ENCODE assay signal across 13 cellular contexts in genomic region chr14:68157971-68158371, GRCh38.
DNase-seq lines count a peak whose midpoint lies in the region; ATAC-seq and TF ChIP-seq lines count a peak whose summit lies in the region.
"Had no signal": no experiment of that assay in that cellular context is flagged by ENCODE, and none has a peak within 500 bp of the region (broad histone marks: within the 10 kb centered on the region; RNA-seq: fewer than 3 reads in every experiment).

No MANE protein-coding gene starts in this region.

- H3K9me2 ChIP-seq in GM23248 (ENCODE audit: insufficient read depth): no peaks in the 10 kb centered on the region

- H2AFZ ChIP-seq in GM23248: peak overlapping the region; percentile 76

- H3K4me2 ChIP-seq in GM23248 (ENCODE audit: unreplicated experiment): peak overlapping the region; percentile 23

- no peak for TF ChIP-seq CTCF in RWPE2 (IDR thresholded peaks at IDR 0.05; ENCODE audit: poor library complexity, severe bottlenecking)
- no peak for TF ChIP-seq CTCF in nephron progenitor cell (IDR thresholded peaks at IDR 0.05)

- H3K9me3 Mint-ChIP-seq in nephron progenitor cell: peaks cover 18% of the 10 kb centered on the region

- peaks cover 18% of the 10 kb centered on the region for H3F3A ChIP-seq in GM23248 (ENCODE audit: insufficient read depth)

- H3K79me2 ChIP-seq in GM23248 (ENCODE audit: insufficient read depth): no peaks in the 10 kb centered on the region

- H3K4me3 ChIP-seq in GM23248 (no peak overlapping the region), RWPE2 (ENCODE audit: severe bottlenecking) (no peak overlapping the region), skin epidermis (no peak overlapping the region)
- H3K4me3 ChIP-seq: lung had no signal

- in situ Hi-C loops in GM23248 (cut with MboI): no loop called here

- H3K9ac ChIP-seq in GM23248: peak overlapping the region; percentile 28

- peaks cover 22% of the 10 kb centered on the region for H3K4me1 Mint-ChIP-seq in nephron progenitor cell

- H3K4me3 Mint-ChIP-seq in nephron progenitor cell: no peak overlapping the region
- H3K4me3 Mint-ChIP-seq: activated naive CD8-positive, alpha-beta T cell; dendritic cell treated with granulocyte-macrophage colony-stimulating factor and Interleukin-4, amounts not matched to agents 40 ng/mL and 50 ng/mL, for 4 days had no signal

- ATAC-seq in RWPE2 (ENCODE audit: low read depth): no peak

- peaks cover 23% of the 10 kb centered on the region for H3K36me3 Mint-ChIP-seq in nephron progenitor cell (ENCODE audit: low read depth)

- no peaks in the 10 kb centered on the region for H3K27me3 ChIP-seq in GM23248 (replicated peaks; ENCODE audit: insufficient read depth)
- no peaks in the 10 kb centered on the region for H3K27me3 ChIP-seq in RWPE2 (ENCODE audit: insufficient read depth, poor library complexity, severe bottlenecking)

- DNase-seq in GM23248 (peak; percentile 66), RWPE2 (ENCODE audit: low spot score) (no peak), fibroblast of the conjunctiva (ENCODE audit: low read depth) (peak; percentile 89), hippocampal formation (lab: John Stamatoyannopoulos, UW) (no peak), NCI-H1436 treated with DMSO at 0.1 percent for 48 hours (lab: John Stamatoyannopoulos, UW) (no peak), NOMO-1 (lab: John Stamatoyannopoulos, UW; ENCODE audit: unreplicated experiment in 2 of 2) (no peak), nephron progenitor cell (no peak)
- DNase-seq: NCI-H1092; stimulated activated CD4-positive, alpha-beta T cell treated with anti-CD3 and anti-CD28 coated beads, Interleukin-4, amount 100 ng/mL, for 4 hours had no signal

- H3K27ac Mint-ChIP-seq in nephron progenitor cell: no peak overlapping the region
- H3K27ac Mint-ChIP-seq: activated naive CD8-positive, alpha-beta T cell; dendritic cell treated with granulocyte-macrophage colony-stimulating factor and Interleukin-4, amounts not matched to agents 40 ng/mL and 50 ng/mL, for 4 days had no signal

- 6 to 26% methylated on average over 1 of the region's 1 CpG for WGBS in GM23248 (ENCODE audit: low coverage in 1 of 2, low lambda C conversion rate in 2 of 2, missing lambda C conversion rate in 2 of 2), 2 experiments

- H3K4me1 ChIP-seq in GM23248 (ENCODE audit: insufficient read depth) (peaks cover 22% of the 10 kb centered on the region), RWPE2 (ENCODE audit: insufficient read depth, poor library complexity, severe bottlenecking) (peaks cover 15% of the 10 kb centered on the region)

- no peaks in the 10 kb centered on the region for H3K27me3 Mint-ChIP-seq in nephron progenitor cell (ENCODE audit: low read depth, poor library complexity)
- H3K27me3 Mint-ChIP-seq: activated naive CD8-positive, alpha-beta T cell; dendritic cell treated with granulocyte-macrophage colony-stimulating factor and Interleukin-4, amounts not matched to agents 40 ng/mL and 50 ng/mL, for 4 days had no signal

- no peaks in the 10 kb centered on the region for H3K9me3 ChIP-seq in GM23248 (ENCODE audit: low read depth)
- H3K9me3 ChIP-seq in RWPE2 (ENCODE audit: severe bottlenecking): no peaks in the 10 kb centered on the region

- no peaks in the 10 kb centered on the region for H4K20me1 ChIP-seq in GM23248 (ENCODE audit: insufficient read depth)

- H3K27ac ChIP-seq in GM23248: peak overlapping the region; percentile 81
- peak overlapping the region; percentile 3 for H3K27ac ChIP-seq in RWPE2 (ENCODE audit: poor library complexity, severe bottlenecking)
- H3K27ac ChIP-seq in skin epidermis: peak overlapping the region in 11 of 21 experiments; percentile 8 to 62 (median 42)

- H3K36me3 ChIP-seq in GM23248 (ENCODE audit: low read depth) (no peaks in the 10 kb centered on the region), RWPE2 (ENCODE audit: low read depth) (no peaks in the 10 kb centered on the region)

Comparison
In these comparisons a context has a peak if more than half of its experiments do, and no peak if none do; other contexts are left out.
1. DNase-seq: peak in GM23248 (single experiment) and fibroblast of the conjunctiva (single experiment); none in RWPE2 (single experiment), hippocampal formation (0 of 2), NCI-H1436 treated with DMSO at 0.1 percent for 48 hours (single experiment), NOMO-1 (0 of 2) and nephron progenitor cell (single experiment).
2. H3K27ac ChIP-seq: peak in every context shown above with its lines; median percentile 81 in GM23248; 42 in skin epidermis; 3 in RWPE2.